Comparison of ENCODE assay signal across 8 cellular contexts in the genomic region with DNA sequence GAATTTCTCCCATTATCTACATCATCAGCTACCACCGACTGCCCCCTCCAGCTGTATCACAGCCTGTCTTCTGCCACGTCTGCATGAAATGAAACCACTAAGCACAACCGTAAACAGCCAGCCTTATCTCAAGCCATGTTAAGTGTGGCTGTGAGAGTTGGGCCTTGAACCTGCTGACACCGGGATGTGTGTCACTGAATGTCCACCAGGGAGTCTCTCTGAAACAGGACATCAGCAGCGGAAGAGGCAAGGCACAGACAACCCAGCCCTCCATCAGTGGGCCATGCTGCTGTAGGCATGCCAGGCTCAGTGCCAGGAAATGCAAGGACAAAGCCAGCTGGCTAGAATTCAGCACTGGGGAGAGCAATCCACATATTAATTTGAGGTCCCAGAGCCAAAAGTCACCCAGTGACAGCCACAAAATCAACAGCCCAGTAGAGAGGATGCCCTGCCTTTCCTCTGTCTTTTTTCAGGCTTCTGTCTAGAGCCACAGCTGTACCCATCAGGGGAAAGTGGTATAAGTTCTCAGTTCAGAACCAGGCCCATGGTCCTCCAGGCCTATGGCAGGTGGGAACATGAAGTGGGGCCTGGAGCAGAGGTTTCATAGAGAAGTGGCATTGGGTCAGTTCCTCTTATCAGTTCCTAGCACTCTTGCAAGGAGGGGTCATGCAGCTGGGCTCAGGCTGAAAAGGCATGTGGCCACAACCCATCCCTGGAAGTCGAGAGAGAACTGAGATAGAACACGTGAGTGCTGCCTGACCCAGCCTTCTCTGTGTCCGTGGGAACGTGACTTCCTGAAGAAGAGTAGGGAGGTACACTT.
DNase-seq lines count a peak whose midpoint lies in the region; ATAC-seq and TF ChIP-seq lines count a peak whose summit lies in the region.

No MANE protein-coding gene starts in this region.

- H2BK120ac ChIP-seq in neuronal stem cell (ENCODE audit: low read depth, low read length): no peak overlapping the region

- H2BK15ac ChIP-seq in neuronal stem cell (ENCODE audit: low read length): no peak overlapping the region

- H3K4me2 ChIP-seq in neuronal stem cell (ENCODE audit: insufficient read depth, low read length, poor library complexity, severe bottlenecking): no peak overlapping the region

- no peaks in the 10 kb centered on the region for H3K36me3 ChIP-seq in neuronal stem cell (replicated peaks in 1 of 2; ENCODE audit: control insufficient read depth in 2 of 2, insufficient read depth in 2 of 2, low read length in 2 of 2)

- H3K9ac ChIP-seq in neuronal stem cell (ENCODE audit: low read depth, low read length, poor library complexity): no peak overlapping the region

- H3K23ac ChIP-seq in neuronal stem cell (ENCODE audit: low read depth, low read length, poor library complexity): peak overlapping the region; percentile 43

- peak overlapping the region; percentile 22 for H2BK12ac ChIP-seq in neuronal stem cell (ENCODE audit: low read length)

- peak overlapping the region; percentile 37 for H3K4ac ChIP-seq in neuronal stem cell (ENCODE audit: low read length)

- no peaks in the 10 kb centered on the region for H3K9me3 ChIP-seq in neuronal stem cell (replicated peaks in 1 of 2; ENCODE audit: control insufficient read depth in 2 of 2, insufficient read depth in 1 of 2, low read depth in 1 of 2, low read length in 2 of 2)

- H4K91ac ChIP-seq in neuronal stem cell (ENCODE audit: low read depth, low read length, poor library complexity): peak overlapping the region; percentile 24

- no CpG with 5 or more reads among the region's 9 CpGs for WGBS in neuronal stem cell (ENCODE audit: extremely low coverage in 2 of 2, insufficient read length in 2 of 2, insufficient replicate concordance in 1 of 2), 2 donors

- no peak overlapping the region for H3K4me3 ChIP-seq in neuronal stem cell (ENCODE audit: low read length in 2 of 2)

- TF ChIP-seq CTCF in GM10248 (IDR thresholded peaks at IDR 0.05; ENCODE audit: control extremely low read depth, extremely low read depth, low read depth, missing control alignments): no peak

- H2AFZ ChIP-seq in neuronal stem cell (ENCODE audit: low read length): no peak overlapping the region

- H3K27ac ChIP-seq in neuronal stem cell (replicated peaks; ENCODE audit: low read length): no peak overlapping the region

- H2AK5ac ChIP-seq in neuronal stem cell (ENCODE audit: low read depth, low read length): no peak overlapping the region

- H3K18ac ChIP-seq in neuronal stem cell (ENCODE audit: low read length): no peak overlapping the region

- DNase-seq in cerebellum (ENCODE audit: low spot score): peak; percentile 58
- DNase-seq in neuronal stem cell (ENCODE audit: low spot score): no peak
- no peak for DNase-seq in retina
- DNase-seq in activated CD4-positive, alpha-beta T cell treated with anti-CD3 and anti-CD28 coated beads, Interleukin-2, amount 50 U/mL, for 4 hours: no peak
- DNase-seq in NCI-H1417 (lab: John Stamatoyannopoulos, UW): no peak
- DNase-seq in GM10248 (ENCODE audit: extremely low spot score): no peak

- POLR2A ChIA-PET in GM10248 (lab: Yijun Ruan, JAX): no interaction called here

- peak overlapping the region; percentile 82 for H3K14ac ChIP-seq in neuronal stem cell (ENCODE audit: low read length)

- no peaks in the 10 kb centered on the region for H3K4me1 ChIP-seq in neuronal stem cell (ENCODE audit: control insufficient read depth in 2 of 2, insufficient read depth in 1 of 2, low read depth in 1 of 2, low read length in 2 of 2)

- no peak overlapping the region for H4K8ac ChIP-seq in neuronal stem cell (ENCODE audit: low read depth, low read length)

- H2BK5ac ChIP-seq in neuronal stem cell (ENCODE audit: low read length): no peak overlapping the region

- ATAC-seq in GM19463 (IDR thresholded peaks at IDR 0.05; ENCODE audit: unreplicated experiment) (peak; percentile 60), HG03565 (IDR thresholded peaks at IDR 0.05; ENCODE audit: unreplicated experiment) (peak; percentile 46)

- CTCF ChIA-PET in GM10248 (lab: Yijun Ruan, JAX): interaction anchor here (1.4 kb wide), 1 partner anchor 10 kb away, joined by 4 read pairs; no protein-coding TSS in a partner anchor

- no peaks in the 10 kb centered on the region for H3K27me3 ChIP-seq in neuronal stem cell (ENCODE audit: control insufficient read depth in 3 of 3, insufficient read depth in 3 of 3, low read depth in 1 of 3, low read length in 3 of 3)

- H3K79me1 ChIP-seq in neuronal stem cell (ENCODE audit: low read depth, low read length): no peaks in the 10 kb centered on the region
